In genomic region chr4:186144596-186145569, GRCh38 we compare ENCODE assay signal across 8 cellular contexts. TPM values are rescaled to one million over a fixed set of nuclear protein-coding genes. Genes with fewer than 3 reads are reported as not detected.
DNase-seq lines count a peak whose midpoint lies in the region; ATAC-seq and TF ChIP-seq lines count a peak whose summit lies in the region.

No MANE protein-coding gene starts in this region.

- H3K4me1 ChIP-seq in right atrium auricular region: peaks cover 0 to 17% of the 10 kb centered on the region in 2 donors

- H3K4me3 ChIP-seq in right atrium auricular region: peak overlapping the region; percentile 51 to 59

- no peaks in the 10 kb centered on the region for H3K36me3 ChIP-seq in right atrium auricular region

- DNase-seq in G401 (ENCODE audit: low spot score) (peak; percentile 69), LoVo (ENCODE audit: low spot score) (peak; percentile 12), amniotic stem cell (lab: John Stamatoyannopoulos, UW) (peak; percentile 43), right atrium auricular region (ENCODE audit: low spot score) (peak; percentile 72), pons (ENCODE audit: low spot score) (peak; percentile 25), NCI-H187 treated with DMSO at 0.1 percent for 48 hours (lab: John Stamatoyannopoulos, UW) (no peak), T1000 (lab: John Stamatoyannopoulos, UW) (no peak)

- H3K27ac ChIP-seq in right atrium auricular region: peak overlapping the region; percentile 62 to 82

- TF ChIP-seq CTCF in right atrium auricular region (IDR thresholded peaks at IDR 0.05): no peak

- H3K27me3 ChIP-seq in right atrium auricular region: no peaks in the 10 kb centered on the region

- in situ Hi-C loops in G401 (cut with HindIII; ENCODE audit: low sequenced_read_pairs): no loop called here

- H3K9me3 ChIP-seq in right atrium auricular region: no peaks in the 10 kb centered on the region

- peak; percentile 43 for ATAC-seq in GM21529 (IDR thresholded peaks at IDR 0.05; ENCODE audit: unreplicated experiment)

RNA-seq across cellular contexts. Expression of gene FAM149A, which starts 40.4 kb away (rescaled TPM):
- total RNA-seq in G401 (2014; rRNA removed; shearing (Covaris generic)): 1.7 and 4.3 TPM in 2 replicates
- total RNA-seq in right atrium auricular region: 1 to 10 TPM; 6.7 to 6.8 TPM

RNA-seq across cellular contexts. Expression of gene CYP4V2, which starts 46.5 kb away (rescaled TPM):
- 1.2 and 2.7 TPM in 2 replicates for total RNA-seq in G401 (2014; rRNA removed; shearing (Covaris generic))
- total RNA-seq in right atrium auricular region: 10 to 100 TPM; 18.9 to 37.7 TPM

Comparison
In these comparisons a context has a peak if more than half of its experiments do, and no peak if none do; other contexts are left out.
1. DNase-seq: peak in G401 (single experiment), LoVo (single experiment), amniotic stem cell (single experiment), right atrium auricular region (single experiment) and pons (single experiment); none in NCI-H187 treated with DMSO at 0.1 percent for 48 hours (single experiment) and T1000 (single experiment).